In the genomic region with DNA sequence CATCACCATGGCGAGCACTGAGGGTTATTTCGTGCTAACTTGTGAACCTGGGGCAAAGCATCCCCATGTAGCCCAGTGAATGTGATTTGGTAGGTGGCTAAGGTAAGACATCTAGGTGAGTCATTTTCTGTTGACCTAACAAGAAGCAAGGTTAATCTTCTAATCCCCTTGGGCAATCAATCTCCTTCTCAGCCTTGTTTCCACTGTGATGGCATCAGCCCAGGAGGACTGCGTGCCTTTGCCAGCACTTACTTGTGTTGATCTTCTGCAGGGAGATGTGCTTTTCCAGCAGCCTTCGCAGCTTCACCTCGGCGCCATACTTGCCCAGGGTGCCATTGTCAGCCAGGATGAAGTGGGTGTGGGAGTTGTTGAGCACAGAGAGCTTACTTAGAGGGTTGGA, we compare ENCODE assay signal across 29 cellular contexts. TPM values are rescaled to one million over a fixed set of nuclear protein-coding genes. Genes with fewer than 3 reads are reported as not detected.
"Had no signal": no experiment of that assay in that cellular context is flagged by ENCODE, and none has a peak within 500 bp of the region (broad histone marks: within the 10 kb centered on the region; RNA-seq: fewer than 3 reads in every experiment).

No MANE protein-coding gene starts in this region.

- FAIRE-seq: astrocyte, endometrium, frontal cortex, TTC549 had no signal

- H3K4me1 Mint-ChIP-seq: activated T-helper 17 cell treated with anti-CD3 and anti-CD28 coated beads, Interleukin-2, amount 50 U/mL, for 72 hours; naive thymus-derived CD4-positive, alpha-beta T cell had no signal

- H3K4me3 ChIP-seq: adrenal gland, neural progenitor cell, transverse colon, vagina had no signal

- H3K36me3 ChIP-seq: adrenal gland, neural progenitor cell, transverse colon, vagina had no signal

- H3K27ac ChIP-seq: adrenal gland, neural progenitor cell, transverse colon, vagina had no signal

- H3K27ac Mint-ChIP-seq: activated naive CD8-positive, alpha-beta T cell; activated T-cell treated with anti-CD3 and anti-CD28 coated beads, Interleukin-2, amount 50 U/mL, for 24 hours; activated T-helper 17 cell treated with anti-CD3 and anti-CD28 coated beads, Interleukin-2, amount 50 U/mL, for 72 hours; naive thymus-derived CD4-positive, alpha-beta T cell; neural progenitor cell; stimulated activated naive B cell treated with anti-CD40 and anti-IgM and Interleukin-4, amounts not matched to agents 10 μg/mL and 1 μg/mL and 100 μg/mL, for 72 hours had no signal

- ATAC-seq: activated T-helper 17 cell treated with anti-CD3 and anti-CD28 coated beads, Interleukin-2, amount 50 U/mL, for 72 hours; left cardiac atrium; naive thymus-derived CD4-positive, alpha-beta T cell; stimulated activated naive B cell treated with anti-CD40 and anti-IgM and Interleukin-4, amounts not matched to agents 10 μg/mL and 1 μg/mL and 100 μg/mL, for 72 hours had no signal

- H3K36me3 Mint-ChIP-seq: activated naive CD8-positive, alpha-beta T cell; naive thymus-derived CD4-positive, alpha-beta T cell; neural progenitor cell; stimulated activated naive B cell treated with anti-CD40 and anti-IgM and Interleukin-4, amounts not matched to agents 10 μg/mL and 1 μg/mL and 100 μg/mL, for 72 hours had no signal

- H3K4me1 ChIP-seq: adrenal gland, neural progenitor cell had no signal

- H3K27me3 ChIP-seq: adrenal gland, neural progenitor cell, transverse colon, vagina had no signal

- H3K9ac ChIP-seq: neural progenitor cell had no signal

- H3K9me3 ChIP-seq: adrenal gland, transverse colon, vagina had no signal

- H3K27me3 Mint-ChIP-seq: activated naive CD8-positive, alpha-beta T cell; activated T-cell treated with anti-CD3 and anti-CD28 coated beads, Interleukin-2, amount 50 U/mL, for 24 hours; stimulated activated naive B cell treated with anti-CD40 and anti-IgM and Interleukin-4, amounts not matched to agents 10 μg/mL and 1 μg/mL and 100 μg/mL, for 72 hours had no signal

- DNase-seq: activated CD4-positive, alpha-beta T cell treated with anti-CD3 and anti-CD28 coated beads, Interleukin-2, amount 50 U/mL, for 4 hours; activated CD8-positive, alpha-beta memory T cell treated with anti-CD3 and anti-CD28 coated beads for 24 hours; activated CD8-positive, alpha-beta memory T cell treated with anti-CD3 and anti-CD28 coated beads, Interleukin-2, amount 50 U/mL, for 4 hours; activated naive CD4-positive, alpha-beta T cell; activated T-cell treated with anti-CD3 and anti-CD28 coated beads, Interleukin-2, amount 50 U/mL, for 24 hours; adrenal gland; effector CD4-positive, alpha-beta T cell; erythroblast; glutamatergic neuron; hippocampal formation; left cardiac atrium; naive thymus-derived CD4-positive, alpha-beta T cell; retina; stimulated activated CD4-positive, alpha-beta T cell treated with anti-CD3 and anti-CD28 coated beads, Interleukin-2, amount 100 ng/mL, for 48 hours; stimulated activated CD8-positive, alpha-beta memory T cell treated with anti-CD3 and anti-CD28 coated beads, Interleukin-4, amount 100 ng/mL, for 48 hours; stimulated activated naive B cell treated with anti-CD40 and anti-IgM and Interleukin-4, amounts not matched to agents 10 μg/mL and 1 μg/mL and 100 μg/mL, for 72 hours; transverse colon had no signal

- H3K4me3 Mint-ChIP-seq: activated naive CD8-positive, alpha-beta T cell; activated T-cell treated with anti-CD3 and anti-CD28 coated beads, Interleukin-2, amount 50 U/mL, for 24 hours; activated T-helper 17 cell treated with anti-CD3 and anti-CD28 coated beads, Interleukin-2, amount 50 U/mL, for 72 hours; naive thymus-derived CD4-positive, alpha-beta T cell; neural progenitor cell; stimulated activated naive B cell treated with anti-CD40 and anti-IgM and Interleukin-4, amounts not matched to agents 10 μg/mL and 1 μg/mL and 100 μg/mL, for 72 hours had no signal

- H3K9me3 Mint-ChIP-seq: activated T-cell treated with anti-CD3 and anti-CD28 coated beads, Interleukin-2, amount 50 U/mL, for 24 hours; activated T-helper 17 cell treated with anti-CD3 and anti-CD28 coated beads, Interleukin-2, amount 50 U/mL, for 72 hours; naive thymus-derived CD4-positive, alpha-beta T cell; neural progenitor cell; stimulated activated naive B cell treated with anti-CD40 and anti-IgM and Interleukin-4, amounts not matched to agents 10 μg/mL and 1 μg/mL and 100 μg/mL, for 72 hours had no signal

RNA-seq across cellular contexts. Expression of a gene that starts 35.7 kb away (rescaled TPM):
- total RNA-seq: activated T-helper 17 cell treated with anti-CD3 and anti-CD28 coated beads, Interleukin-2, amount 50 U/mL, for 72 hours; adrenal gland; astrocyte; chondrocyte; frontal cortex; naive thymus-derived CD4-positive, alpha-beta T cell; posterior vena cava; T-helper 2 cell treated with Interferon-gamma antibody and Interleukin-4, amounts not matched to agents 100 ng/mL and 5 ng/mL, for 36 hours; temporal lobe; transverse colon; vagina had no signal
- polyA plus RNA-seq: naive thymus-derived CD4-positive, alpha-beta T cell had no signal
